In the genomic region with DNA sequence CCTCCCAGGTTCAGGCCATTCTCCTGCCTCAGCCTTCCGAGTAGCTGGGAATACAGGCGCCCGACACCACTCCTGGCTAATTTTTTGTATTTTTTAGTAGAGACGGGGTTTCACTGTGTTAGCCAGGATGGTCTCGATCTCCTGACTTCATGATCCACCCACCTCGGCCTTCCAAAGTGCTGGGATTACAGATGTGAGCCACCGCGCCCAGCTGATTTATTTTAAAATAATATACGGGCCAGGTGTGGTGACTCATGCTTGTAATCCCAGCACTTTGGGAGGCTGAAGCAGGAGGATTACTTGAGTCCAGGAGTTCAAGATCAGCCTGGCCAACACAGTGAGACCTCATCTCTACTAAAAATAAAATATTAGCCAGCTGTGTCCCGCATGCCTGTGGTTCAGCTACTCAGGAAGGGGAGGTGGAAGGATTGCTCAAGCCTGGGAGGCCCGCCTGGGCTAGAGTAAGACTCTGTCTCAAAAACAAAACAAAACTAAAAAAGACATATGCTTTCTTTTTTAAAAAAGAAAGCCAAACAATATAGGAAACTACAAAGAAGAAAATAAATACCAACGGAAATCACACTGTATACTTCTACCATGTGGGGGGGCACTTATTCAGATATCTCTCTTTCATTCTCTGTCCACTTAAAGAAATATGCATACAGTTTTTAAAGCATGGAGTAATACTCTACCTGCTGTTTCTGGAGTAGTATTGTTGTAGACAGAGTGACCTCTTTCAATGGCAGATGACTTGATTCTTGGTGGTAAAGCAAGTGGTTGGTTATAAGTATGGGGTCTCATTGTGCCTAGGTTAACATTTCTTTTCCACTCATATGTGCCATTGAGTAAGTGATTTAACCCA, we compare ENCODE assay signal across 8 cellular contexts. TPM values are rescaled to one million over a fixed set of nuclear protein-coding genes. Genes with fewer than 3 reads are reported as not detected.
DNase-seq lines count a peak whose midpoint lies in the region; ATAC-seq lines count a peak whose summit lies in the region.

No MANE protein-coding gene starts in this region.

- peaks cover 4% of the 10 kb centered on the region; the same call in 1 of the 2 replicates for H3K4me1 ChIP-seq in SJCRH30

- no peaks in the 10 kb centered on the region for H3K36me3 ChIP-seq in SJCRH30

- H3K27me3 ChIP-seq in SJCRH30 = no peaks in the 10 kb centered on the region

- H3K27ac ChIP-seq in SJCRH30 = no peak overlapping the region

- no peak overlapping the region for H3K4me3 ChIP-seq in SJCRH30

- no peaks in the 10 kb centered on the region for H3K9me3 ChIP-seq in SJCRH30 (replicated peaks)

- DNase-seq in ACHN = peak; percentile 51
- DNase-seq in SJCRH30 = peak; percentile 14 to 28
- DNase-seq in fibroblast of the conjunctiva (ENCODE audit: low read depth) = peak; percentile 40
- DNase-seq in NCI-H1092 treated with DMSO at 0.1 percent for 48 hours (lab: John Stamatoyannopoulos, UW) = no peak
- DNase-seq in COR-L47 (lab: John Stamatoyannopoulos, UW) = no peak
- no peak for DNase-seq in D341Med (ENCODE audit: low spot score)

- ATAC-seq in GM19395 (IDR thresholded peaks at IDR 0.05; ENCODE audit: unreplicated experiment) (peak; percentile 46), GM19463 (IDR thresholded peaks at IDR 0.05; ENCODE audit: unreplicated experiment) (no peak)

- in situ Hi-C loops in ACHN (cut with HindIII; ENCODE audit: low pct_ligation_motif_present, low pct_unique_long_range_greater_than_20kb, low sequenced_read_pairs) = no loop called here

RNA-seq across cellular contexts. Expression of gene MIA2, which starts 0.9 kb away (rescaled TPM):
- 16.4 and 20.5 TPM in 2 replicates for total RNA-seq in SJCRH30 (2014; rRNA removed; shearing (Covaris generic))

RNA-seq across cellular contexts. Expression of gene PNN, which starts 57.7 kb away (rescaled TPM):
- total RNA-seq in SJCRH30 (2014; rRNA removed; shearing (Covaris generic)) = 70.4 and 98.1 TPM in 2 replicates

Comparison
In these comparisons a context has a peak if more than half of its experiments do, and no peak if none do; other contexts are left out.
1. DNase-seq: peak in ACHN (single experiment), SJCRH30 (2 of 2) and fibroblast of the conjunctiva (single experiment); none in NCI-H1092 treated with DMSO at 0.1 percent for 48 hours (single experiment), COR-L47 (single experiment) and D341Med (single experiment).